In the genomic region with DNA sequence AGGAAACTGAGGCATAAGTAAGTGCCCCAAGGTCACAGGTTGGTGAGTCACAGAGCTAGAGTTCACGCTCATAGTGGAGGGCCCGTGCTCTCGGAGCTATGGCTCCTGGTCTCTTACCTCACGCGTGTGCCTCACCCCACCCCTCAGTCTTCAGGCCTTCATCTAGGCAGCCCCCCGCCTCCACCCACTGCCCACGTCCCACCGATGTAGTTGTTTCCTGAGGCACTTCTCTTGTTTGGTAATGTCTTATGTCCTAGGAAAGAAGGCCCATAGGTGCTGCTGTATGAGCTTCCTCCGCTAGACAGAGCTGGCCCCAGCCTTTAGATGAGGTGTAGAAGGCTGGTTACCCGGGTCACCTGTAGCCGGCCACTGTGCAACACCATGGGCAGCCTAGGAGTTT, we compare ENCODE assay signal across 23 cellular contexts.
"Had no signal": no experiment of that assay in that cellular context is flagged by ENCODE, and none has a peak within 500 bp of the region (broad histone marks: within the 10 kb centered on the region; RNA-seq: fewer than 3 reads in every experiment).

No MANE protein-coding gene starts in this region.

- H3K27ac Mint-ChIP-seq: nephron progenitor cell had no signal

- H3K4me1 ChIP-seq: breast epithelium had no signal

- ATAC-seq: esophagus mucosa, left lung, sciatic nerve, upper lobe of right lung had no signal

- H3K9me3 Mint-ChIP-seq: activated naive CD8-positive, alpha-beta T cell treated with anti-CD3 and anti-CD28 coated beads for 36 hours; central memory CD8-positive, alpha-beta T cell; nephron progenitor cell had no signal

- H3K27ac ChIP-seq: breast epithelium, hepatocyte, left lung, parathyroid adenoma, upper lobe of right lung had no signal

- H3K9me3 ChIP-seq: breast epithelium, left lung, upper lobe of right lung had no signal

- H3K9ac ChIP-seq: parathyroid adenoma had no signal

- H3K27me3 ChIP-seq: breast epithelium, hepatocyte, left lung, upper lobe of right lung had no signal

- H3K4me2 ChIP-seq: hepatocyte had no signal

- H2AFZ ChIP-seq: hepatocyte, parathyroid adenoma had no signal

- H3K4me3 Mint-ChIP-seq: activated naive CD8-positive, alpha-beta T cell treated with anti-CD3 and anti-CD28 coated beads for 36 hours; central memory CD8-positive, alpha-beta T cell; nephron progenitor cell had no signal

- H3K36me3 ChIP-seq: breast epithelium had no signal

- H3K27me3 Mint-ChIP-seq: activated naive CD8-positive, alpha-beta T cell treated with anti-CD3 and anti-CD28 coated beads for 36 hours; central memory CD8-positive, alpha-beta T cell had no signal

- H3K4me3 ChIP-seq: breast epithelium, hepatocyte, left lung, upper lobe of right lung had no signal

- DNase-seq: activated CD4-positive, alpha-beta T cell treated with anti-CD3 and anti-CD28 coated beads, Interleukin-2, amount 50 U/mL, for 48 hours; activated CD8-positive, alpha-beta memory T cell treated with anti-CD3 and anti-CD28 coated beads, Interleukin-2, amount 50 U/mL, for 48 hours; activated naive CD4-positive, alpha-beta T cell treated with Interleukin-2 at 50 U/mL for 16 hours; activated naive CD8-positive, alpha-beta T cell treated with anti-CD3 and anti-CD28 coated beads for 36 hours; activated T-cell treated with anti-CD3 and anti-CD28 coated beads, Interleukin-2, amount 50 U/mL, for 48 hours; effector memory CD4-positive, alpha-beta T cell; glutamatergic neuron; kidney glomerular epithelial cell; left lung; nephron progenitor cell; nucleus accumbens; small intestine; stimulated activated CD4-positive, alpha-beta T cell treated with anti-CD3 and anti-CD28 coated beads, Interleukin-15, amount 100 ng/mL, for 24 hours; stimulated activated CD8-positive, alpha-beta memory T cell treated with anti-CD3 and anti-CD28 coated beads, Interleukin-4, amount 100 ng/mL, for 48 hours; stimulated activated naive CD4-positive, alpha-beta T cell treated with Interleukin-2 at 50 U/mL for 16 hours; T-helper 1 cell; upper lobe of right lung had no signal
